In genomic region chr4:122534776-122535175, GRCh38 we compare ENCODE assay signal across 34 cellular contexts.
"Had no signal": no experiment of that assay in that cellular context is flagged by ENCODE, and none has a peak within 500 bp of the region (broad histone marks: within the 10 kb centered on the region; RNA-seq: fewer than 3 reads in every experiment).

No MANE protein-coding gene starts in this region.

- H3K27me3 ChIP-seq: adrenal gland, dorsolateral prefrontal cortex, gastrocnemius medialis, heart left ventricle had no signal

- ATAC-seq: activated CD4-positive, CD25-positive, alpha-beta regulatory T cell treated with anti-CD3 and anti-CD28 coated beads, Interleukin-2, amount 50 U/mL, for 24 hours; activated CD8-positive, alpha-beta memory T cell treated with anti-CD3 and anti-CD28 coated beads, Interleukin-2, amount 10 ng/mL, durations not matched to agents 7 days and 5 days; activated CD8-positive, alpha-beta T cell treated with anti-CD3 and anti-CD28 coated beads, Interleukin-2, amount 10 ng/mL, durations not matched to agents 7 days and 5 days; activated naive CD8-positive, alpha-beta T cell treated with anti-CD3 and anti-CD28 coated beads, Interleukin-2, amount 50 U/mL, for 24 hours; activated T-cell treated with anti-CD3 and anti-CD28 coated beads, Interleukin-2, amount 50 U/mL, for 72 hours; esophagus mucosa; foreskin keratinocyte; gastrocnemius medialis; heart left ventricle; T-helper 17 cell had no signal

- H3K4me3 Mint-ChIP-seq: activated B cell treated with CpG ODN at 0.5 μM for 24 hours; activated CD8-positive, alpha-beta memory T cell treated with anti-CD3 and anti-CD28 coated beads, Interleukin-2, amount 10 ng/mL, durations not matched to agents 7 days and 5 days; activated CD8-positive, alpha-beta T cell treated with anti-CD3 and anti-CD28 coated beads, Interleukin-2, amount 10 ng/mL, durations not matched to agents 7 days and 5 days; activated naive CD8-positive, alpha-beta T cell treated with anti-CD3 and anti-CD28 coated beads for 36 hours; activated naive CD8-positive, alpha-beta T cell treated with anti-CD3 and anti-CD28 coated beads, Interleukin-2, amount 50 U/mL, for 24 hours; activated T-cell treated with anti-CD3 and anti-CD28 coated beads, Interleukin-2, amount 50 U/mL, for 72 hours; brain; central memory CD8-positive, alpha-beta T cell; dendritic cell treated with granulocyte-macrophage colony-stimulating factor and Interleukin-4, amounts not matched to agents 40 ng/mL and 50 ng/mL, for 4 days; endodermal cell; T-helper 17 cell; T-helper 2 cell treated with Interferon-gamma antibody and Interleukin-4, amounts not matched to agents 5 μg/mL and 100 μg/mL, for 36 hours had no signal

- H3K4me1 Mint-ChIP-seq: activated B cell treated with CpG ODN at 0.5 μM for 24 hours, brain, endodermal cell had no signal

- H3K9me3 Mint-ChIP-seq: activated B cell treated with CpG ODN at 0.5 μM for 24 hours; central memory CD8-positive, alpha-beta T cell; endodermal cell had no signal

- H3K36me3 Mint-ChIP-seq: brain had no signal

- H3K27ac Mint-ChIP-seq: activated B cell treated with CpG ODN at 0.5 μM for 24 hours; activated CD8-positive, alpha-beta memory T cell treated with anti-CD3 and anti-CD28 coated beads, Interleukin-2, amount 10 ng/mL, durations not matched to agents 7 days and 5 days; activated CD8-positive, alpha-beta T cell treated with anti-CD3 and anti-CD28 coated beads, Interleukin-2, amount 10 ng/mL, durations not matched to agents 7 days and 5 days; activated naive CD8-positive, alpha-beta T cell treated with anti-CD3 and anti-CD28 coated beads for 36 hours; activated naive CD8-positive, alpha-beta T cell treated with anti-CD3 and anti-CD28 coated beads, Interleukin-2, amount 50 U/mL, for 24 hours; activated T-cell treated with anti-CD3 and anti-CD28 coated beads, Interleukin-2, amount 50 U/mL, for 72 hours; brain; dendritic cell treated with granulocyte-macrophage colony-stimulating factor and Interleukin-4, amounts not matched to agents 40 ng/mL and 50 ng/mL, for 4 days; endodermal cell; T-helper 17 cell; T-helper 2 cell treated with Interferon-gamma antibody and Interleukin-4, amounts not matched to agents 5 μg/mL and 100 μg/mL, for 36 hours had no signal

- H3K27ac ChIP-seq: adrenal gland, coronary artery, dorsolateral prefrontal cortex, foreskin keratinocyte, gastrocnemius medialis, heart left ventricle, WERI-Rb-1 had no signal

- H3K36me3 ChIP-seq: adrenal gland, gastrocnemius medialis, heart left ventricle, WERI-Rb-1 had no signal

- H3K9me3 ChIP-seq: adrenal gland, gastrocnemius medialis had no signal

- H3K4me1 ChIP-seq: adrenal gland, foreskin keratinocyte, gastrocnemius medialis, heart left ventricle had no signal

- DNase-seq: activated B cell treated with CpG ODN at 0.5 μM for 24 hours; activated CD4-positive, alpha-beta T cell treated with anti-CD3 and anti-CD28 coated beads for 48 hours; activated CD4-positive, alpha-beta T cell treated with anti-CD3 and anti-CD28 coated beads, Interleukin-2, amount 50 U/mL, for 4 hours; activated CD8-positive, alpha-beta memory T cell treated with anti-CD3 and anti-CD28 coated beads, Interleukin-2, amount 10 ng/mL, durations not matched to agents 7 days and 5 days; activated CD8-positive, alpha-beta memory T cell treated with anti-CD3 and anti-CD28 coated beads, Interleukin-2, amount 50 U/mL, for 4 hours; activated CD8-positive, alpha-beta T cell treated with anti-CD3 and anti-CD28 coated beads, Interleukin-2, amount 10 ng/mL, durations not matched to agents 7 days and 5 days; activated effector memory CD4-positive, alpha-beta T cell treated with Interleukin-2 at 50 U/mL for 16 hours; activated gamma-delta T cell treated with Interleukin-2 at 50 U/mL for 16 hours; activated naive CD4-positive, alpha-beta T cell treated with Interleukin-2 at 50 U/mL for 16 hours; activated naive CD8-positive, alpha-beta T cell treated with anti-CD3 and anti-CD28 coated beads for 36 hours; activated naive CD8-positive, alpha-beta T cell treated with anti-CD3 and anti-CD28 coated beads, Interleukin-2, amount 50 U/mL, for 24 hours; activated T-cell treated with anti-CD3 and anti-CD28 coated beads, Interleukin-2, amount 50 U/mL, for 1 hour; activated T-cell treated with anti-CD3 and anti-CD28 coated beads, Interleukin-2, amount 50 U/mL, for 72 hours; adrenal gland; amygdala; aorta; dorsolateral prefrontal cortex; effector memory CD4-positive, alpha-beta T cell; endodermal cell; foreskin keratinocyte; gastrocnemius medialis; glutamatergic neuron; heart left ventricle; T-helper 1 cell; T-helper 17 cell; T1000; WERI-Rb-1 had no signal

- H3K27me3 Mint-ChIP-seq: activated B cell treated with CpG ODN at 0.5 μM for 24 hours; activated CD8-positive, alpha-beta memory T cell treated with anti-CD3 and anti-CD28 coated beads, Interleukin-2, amount 10 ng/mL, durations not matched to agents 7 days and 5 days; activated naive CD8-positive, alpha-beta T cell treated with anti-CD3 and anti-CD28 coated beads for 36 hours; activated naive CD8-positive, alpha-beta T cell treated with anti-CD3 and anti-CD28 coated beads, Interleukin-2, amount 50 U/mL, for 24 hours; brain; central memory CD8-positive, alpha-beta T cell; dendritic cell treated with granulocyte-macrophage colony-stimulating factor and Interleukin-4, amounts not matched to agents 40 ng/mL and 50 ng/mL, for 4 days; T-helper 17 cell had no signal

- H3K4me3 ChIP-seq: adrenal gland, coronary artery, dorsolateral prefrontal cortex, gastrocnemius medialis, heart left ventricle had no signal
